Comparison of ENCODE assay signal across 12 cellular contexts in the genomic region with DNA sequence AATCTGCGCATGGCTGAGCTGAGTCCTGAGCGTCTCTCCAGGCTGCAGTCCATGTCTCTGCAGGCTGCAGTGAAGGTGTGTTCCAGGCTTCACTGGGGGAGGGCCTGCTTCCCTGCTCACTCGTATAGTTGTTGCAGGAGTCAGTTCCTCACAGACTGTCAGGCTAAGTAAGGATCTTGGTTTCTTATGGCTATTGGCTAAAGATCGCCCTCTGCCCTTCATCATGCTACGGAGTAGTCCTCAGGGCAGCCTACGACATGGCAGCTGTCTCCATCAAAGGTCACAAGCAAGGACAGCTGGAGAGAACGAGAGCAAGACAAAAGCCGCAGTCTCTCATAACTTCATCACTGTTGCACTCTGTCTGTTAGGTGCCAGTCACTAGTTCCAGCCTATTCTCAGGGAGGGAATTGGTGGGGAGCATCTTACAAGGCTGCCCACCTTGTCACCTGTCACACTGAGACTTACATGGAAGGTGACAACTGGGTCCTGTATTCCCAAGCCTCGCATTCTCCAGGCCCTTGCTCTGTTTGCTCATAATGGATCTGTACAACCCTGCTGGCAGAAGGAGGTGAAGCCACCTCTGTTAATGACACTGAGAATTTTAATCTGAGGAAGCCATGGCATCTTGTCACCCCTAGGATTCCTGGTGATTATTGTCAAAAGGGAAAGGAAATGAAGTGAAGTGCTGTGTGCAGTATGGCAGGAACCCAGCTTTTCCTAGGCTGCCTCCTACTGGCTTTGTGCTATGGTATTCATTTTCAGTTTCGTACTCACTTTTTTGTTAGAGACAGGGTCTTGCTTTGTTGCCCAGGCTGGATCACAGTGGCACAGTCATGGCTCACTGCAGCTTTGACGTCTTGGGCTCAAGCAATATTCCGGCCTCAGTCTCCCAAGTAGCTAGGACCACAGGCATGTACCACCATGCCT. TPM values are rescaled to one million over a fixed set of nuclear protein-coding genes. Genes with fewer than 3 reads are reported as not detected.
DNase-seq lines count a peak whose midpoint lies in the region; ATAC-seq and TF ChIP-seq lines count a peak whose summit lies in the region.
"Had no signal": no experiment of that assay in that cellular context is flagged by ENCODE, and none has a peak within 500 bp of the region (broad histone marks: within the 10 kb centered on the region; RNA-seq: fewer than 3 reads in every experiment).

No MANE protein-coding gene starts in this region.

- H3K27me3 ChIP-seq in DND-41 (ENCODE audit: insufficient read depth, low read length, poor library complexity) (no peaks in the 10 kb centered on the region), H7 (ENCODE audit: control insufficient read depth, insufficient read depth, low read length) (no peaks in the 10 kb centered on the region), vagina (no peaks in the 10 kb centered on the region)
- H3K27me3 ChIP-seq: dorsolateral prefrontal cortex had no signal

- H3K9ac ChIP-seq in DND-41 (ENCODE audit: low read depth, low read length): no peak overlapping the region

- POLR2A ChIA-PET in MCF 10A (lab: Yijun Ruan, JAX): interaction anchor here (1.7 kb wide), 1 partner anchor 10 kb away, joined by 3 read pairs; no protein-coding TSS in a partner anchor

- DNase-seq in DND-41 (no peak), H7 (peak; percentile 43), SK-MEL-5 (ENCODE audit: low read depth, low spot score) (peak; percentile 64), islet precursor cell (peak; percentile 72), vagina (ENCODE audit: extremely low spot score in 2 of 2) (no peak), NCI-H226 (no peak), MCF 10A (ENCODE audit: unreplicated experiment) (no peak)
- DNase-seq: CD8-positive, alpha-beta memory T cell; dorsolateral prefrontal cortex; NCI-H187 treated with DMSO at 0.1 percent for 48 hours; NCI-H774; nucleus accumbens had no signal

- H3K4me1 ChIP-seq in DND-41 (ENCODE audit: insufficient read depth, low read length) (no peaks in the 10 kb centered on the region), vagina (no peaks in the 10 kb centered on the region)

- no peaks in the 10 kb centered on the region for H3K4me1 Mint-ChIP-seq in MCF 10A (ENCODE audit: insufficient read depth, unreplicated experiment)

- no peak overlapping the region for H3K4me2 ChIP-seq in DND-41 (ENCODE audit: insufficient read depth, low read length)

- no peak overlapping the region for H2AFZ ChIP-seq in DND-41 (ENCODE audit: low read depth, low read length)

- no peak overlapping the region for H3K4me3 Mint-ChIP-seq in MCF 10A (ENCODE audit: unreplicated experiment)
- H3K4me3 Mint-ChIP-seq: CD8-positive, alpha-beta memory T cell had no signal

- no peaks in the 10 kb centered on the region for H3K9me3 ChIP-seq in DND-41 (ENCODE audit: insufficient read depth, low read length, severe bottlenecking)
- H3K9me3 ChIP-seq in vagina: no peaks in the 10 kb centered on the region

- H3K27ac ChIP-seq in DND-41 (ENCODE audit: low read length) (no peak overlapping the region), vagina (no peak overlapping the region)

- peaks cover 42% of the 10 kb centered on the region; the same call in 1 of the 2 replicates for H3K36me3 ChIP-seq in DND-41 (ENCODE audit: insufficient read depth, low read length)
- H3K36me3 ChIP-seq in H7 (replicated peaks; ENCODE audit: control insufficient read depth, insufficient read depth, low read length): peaks cover 3% of the 10 kb centered on the region
- peaks cover 0 to 50% of the 10 kb centered on the region in 2 donors for H3K36me3 ChIP-seq in vagina

- TF ChIP-seq CTCF in DND-41 (IDR thresholded peaks at IDR 0.05; ENCODE audit: borderline replicate concordance, extremely low read depth, low read length, poor library complexity, severe bottlenecking) (peak; percentile 39), vagina (IDR thresholded peaks at IDR 0.05) (no peak), MCF 10A (IDR thresholded peaks at IDR 0.05; ENCODE audit: unreplicated experiment) (no peak)

- H3K36me3 Mint-ChIP-seq in MCF 10A (ENCODE audit: insufficient read depth, unreplicated experiment): peaks cover 32% of the 10 kb centered on the region

- intact Hi-C loops in vagina (cut with DNase I): no loop called here
- intact Hi-C loops in MCF 10A (cut with micrococcal nuclease): no loop called here

- CTCF ChIA-PET in MCF 10A (lab: Yijun Ruan, JAX): interaction anchor here (0.6 to 0.8 kb wide), 2 partner anchors 648 to 976 kb away, joined by 3 to 4 read pairs; no protein-coding TSS in a partner anchor

- H3K27me3 Mint-ChIP-seq in MCF 10A (ENCODE audit: insufficient read depth, unreplicated experiment): no peaks in the 10 kb centered on the region
- H3K27me3 Mint-ChIP-seq: CD8-positive, alpha-beta memory T cell had no signal

- in situ Hi-C loops in SK-MEL-5 (cut with HindIII; ENCODE audit: low pct_unique_long_range_greater_than_20kb, low sequenced_read_pairs): no loop called here

- no peaks in the 10 kb centered on the region for H3K9me3 Mint-ChIP-seq in MCF 10A (ENCODE audit: unreplicated experiment)
- H3K9me3 Mint-ChIP-seq: CD8-positive, alpha-beta memory T cell had no signal

- ATAC-seq in DND-41 (ENCODE audit: insufficient read depth, low read depth): no peak

- H3K79me2 ChIP-seq in DND-41 (ENCODE audit: insufficient read depth, low read length): no peaks in the 10 kb centered on the region

- H3K27ac Mint-ChIP-seq in MCF 10A (ENCODE audit: low read depth, unreplicated experiment): no peak overlapping the region
- H3K27ac Mint-ChIP-seq: CD8-positive, alpha-beta memory T cell had no signal

- H4K20me1 ChIP-seq in DND-41 (ENCODE audit: insufficient read depth, low read length): no peaks in the 10 kb centered on the region

- no peak overlapping the region for H3K4me3 ChIP-seq in DND-41 (ENCODE audit: low read depth in 1 of 2, low read length in 2 of 2)
- H3K4me3 ChIP-seq in H7 (ENCODE audit: insufficient read depth, low read depth, low read length): no peak overlapping the region
- H3K4me3 ChIP-seq in vagina: no peak overlapping the region
- H3K4me3 ChIP-seq: dorsolateral prefrontal cortex had no signal

- BruUV-seq in MCF 10A (replicated peaks; lab: Mats Ljungman, UMichigan): no TSS peak

- TF ChIP-seq POLR2A in vagina (IDR thresholded peaks at IDR 0.05): no peak

RNA-seq across cellular contexts. Expression of gene MFSD11, which starts 43.4 kb away (rescaled TPM):
- 11.1 and 16.5 TPM in 2 replicates for total RNA-seq in H7 (2014; rRNA removed; shearing (Covaris generic))
- 41.4 and 42.3 TPM in 2 replicates for total RNA-seq in SK-MEL-5 (2014; rRNA removed; shearing (Covaris generic))
- 30.1 and 46.9 TPM in 2 replicates for polyA plus RNA-seq in SK-MEL-5 (2015; cell fraction: cytosol; rRNA removed)
- 79.5 and 111 TPM in 2 replicates for polyA plus RNA-seq in SK-MEL-5 (2015; cell fraction: nucleus; rRNA removed)
- 24.1 TPM for total RNA-seq in vagina
- total RNA-seq in MCF 10A (2022): 11.6 and 13.8 TPM in 2 replicates

RNA-seq across cellular contexts. Expression of gene SRSF2, which starts 44.2 kb away (rescaled TPM):
- 327 and 489 TPM in 2 replicates for total RNA-seq in H7 (2014; rRNA removed; shearing (Covaris generic))
- 173 and 184 TPM in 2 replicates for total RNA-seq in SK-MEL-5 (2014; rRNA removed; shearing (Covaris generic))
- 387 and 403 TPM in 2 replicates for polyA plus RNA-seq in SK-MEL-5 (2015; cell fraction: cytosol; rRNA removed)
- 3,482 and 3,724 TPM in 2 replicates for polyA plus RNA-seq in SK-MEL-5 (2015; cell fraction: nucleus; rRNA removed)
- total RNA-seq in vagina (413 TPM), MCF 10A (2022) (161 and 168 TPM in 2 replicates)

RNA-seq across cellular contexts. Expression of gene METTL23, which starts 54.7 kb away (rescaled TPM):
- total RNA-seq in H7 (2014; rRNA removed; shearing (Covaris generic)): 50.0 and 54.4 TPM in 2 replicates
- 180 and 183 TPM in 2 replicates for total RNA-seq in SK-MEL-5 (2014; rRNA removed; shearing (Covaris generic))
- 171 and 186 TPM in 2 replicates for polyA plus RNA-seq in SK-MEL-5 (2015; cell fraction: cytosol; rRNA removed)
- 206 and 248 TPM in 2 replicates for polyA plus RNA-seq in SK-MEL-5 (2015; cell fraction: nucleus; rRNA removed)
- total RNA-seq in vagina (20.9 TPM), MCF 10A (2022) (35.1 and 37.1 TPM in 2 replicates)

RNA-seq across cellular contexts. Expression of gene JMJD6, which starts 54.9 kb away (rescaled TPM):
- 16.5 and 16.8 TPM in 2 replicates for total RNA-seq in H7 (2014; rRNA removed; shearing (Covaris generic))
- 46.1 and 48.7 TPM in 2 replicates for total RNA-seq in SK-MEL-5 (2014; rRNA removed; shearing (Covaris generic))
- polyA plus RNA-seq in SK-MEL-5 (2015; cell fraction: cytosol; rRNA removed): 59.1 and 64.8 TPM in 2 replicates
- 66.6 and 97.1 TPM in 2 replicates for polyA plus RNA-seq in SK-MEL-5 (2015; cell fraction: nucleus; rRNA removed)
- total RNA-seq in vagina (28.0 TPM), MCF 10A (2022) (29.4 and 45.8 TPM in 2 replicates)

Comparison
In these comparisons a context has a peak if more than half of its experiments do, and no peak if none do; other contexts are left out.
1. DNase-seq: peak in H7 (single experiment), SK-MEL-5 (single experiment) and islet precursor cell (single experiment); none in DND-41 (single experiment), vagina (0 of 2), NCI-H226 (single experiment) and MCF 10A (single experiment).